Comparison of ENCODE assay signal across 14 cellular contexts in genomic region chr9:38195737-38196161, GRCh38.
"Had no signal": no experiment of that assay in that cellular context is flagged by ENCODE, and none has a peak within 500 bp of the region (broad histone marks: within the 10 kb centered on the region; RNA-seq: fewer than 3 reads in every experiment).

No MANE protein-coding gene starts in this region.

- H3K27ac Mint-ChIP-seq: activated B cell treated with CpG ODN at 0.5 μM for 24 hours; activated CD4-positive, alpha-beta T cell treated with anti-CD3 and anti-CD28 coated beads, Interleukin-2, amount 10 ng/mL, durations not matched to agents 24 days and 14 days; activated naive CD4-positive, alpha-beta T cell treated with anti-CD3 and anti-CD28 coated beads, Interleukin-2, amount 10 ng/mL, durations not matched to agents 7 days and 5 days; activated T-helper 2 cell treated with anti-CD3 and anti-CD28 coated beads, Interferon-gamma antibody, Interleukin-2, Interleukin-4, amounts not matched to agents 10 μg/mL and 5 μg/mL and 100 μg/mL, durations not matched to agents 14 hours and 24 hours and 36 hours; dendritic cell treated with granulocyte-macrophage colony-stimulating factor and Interleukin-4, amounts not matched to agents 40 ng/mL and 50 ng/mL, for 4 days; progenitor cell of endocrine pancreas; stimulated activated effector memory CD8-positive, alpha-beta T cell treated with anti-CD3 and anti-CD28 coated beads, Interleukin-12 subunit alpha, Interleukin-12 subunit beta, amount 100 ng/mL, for 72 hours had no signal

- H3K36me3 ChIP-seq: tibial artery had no signal

- H3K27ac ChIP-seq: tibial artery had no signal

- H3K9me3 Mint-ChIP-seq: activated B cell treated with CpG ODN at 0.5 μM for 24 hours; activated CD4-positive, alpha-beta T cell treated with anti-CD3 and anti-CD28 coated beads, Interleukin-2, amount 10 ng/mL, durations not matched to agents 24 days and 14 days; activated naive CD4-positive, alpha-beta T cell treated with anti-CD3 and anti-CD28 coated beads, Interleukin-2, amount 10 ng/mL, durations not matched to agents 7 days and 5 days; activated T-helper 2 cell treated with anti-CD3 and anti-CD28 coated beads, Interferon-gamma antibody, Interleukin-2, Interleukin-4, amounts not matched to agents 10 μg/mL and 5 μg/mL and 100 μg/mL, durations not matched to agents 14 hours and 24 hours and 36 hours; dendritic cell treated with granulocyte-macrophage colony-stimulating factor and Interleukin-4, amounts not matched to agents 40 ng/mL and 50 ng/mL, for 4 days; natural killer cell; stimulated activated effector memory CD8-positive, alpha-beta T cell treated with anti-CD3 and anti-CD28 coated beads, Interleukin-12 subunit alpha, Interleukin-12 subunit beta, amount 100 ng/mL, for 72 hours had no signal

- H3K4me1 Mint-ChIP-seq: activated B cell treated with CpG ODN at 0.5 μM for 24 hours; activated CD4-positive, alpha-beta T cell treated with anti-CD3 and anti-CD28 coated beads, Interleukin-2, amount 10 ng/mL, durations not matched to agents 24 days and 14 days; activated naive CD4-positive, alpha-beta T cell treated with anti-CD3 and anti-CD28 coated beads, Interleukin-2, amount 10 ng/mL, durations not matched to agents 7 days and 5 days; stimulated activated effector memory CD8-positive, alpha-beta T cell treated with anti-CD3 and anti-CD28 coated beads, Interleukin-12 subunit alpha, Interleukin-12 subunit beta, amount 100 ng/mL, for 72 hours had no signal

- ATAC-seq: natural killer cell; right cardiac atrium; stimulated activated effector memory CD8-positive, alpha-beta T cell treated with anti-CD3 and anti-CD28 coated beads, Interleukin-12 subunit alpha, Interleukin-12 subunit beta, amount 100 ng/mL, for 72 hours had no signal

- H3K27me3 Mint-ChIP-seq: activated CD4-positive, alpha-beta T cell treated with anti-CD3 and anti-CD28 coated beads, Interleukin-2, amount 10 ng/mL, durations not matched to agents 24 days and 14 days had no signal

- H3K9me3 ChIP-seq: tibial artery had no signal

- H3K4me1 ChIP-seq: tibial artery had no signal

- DNase-seq: activated B cell treated with CpG ODN at 0.5 μM for 24 hours; activated CD4-positive, alpha-beta T cell treated with anti-CD3 and anti-CD28 coated beads, Interleukin-2, amount 10 ng/mL, durations not matched to agents 24 days and 14 days; activated CD8-positive, alpha-beta memory T cell treated with anti-CD3 and anti-CD28 coated beads for 24 hours; activated naive CD4-positive, alpha-beta T cell treated with anti-CD3 and anti-CD28 coated beads, Interleukin-2, amount 10 ng/mL, durations not matched to agents 7 days and 5 days; central memory CD4-positive, alpha-beta T cell; natural killer cell; nucleus accumbens; right cardiac atrium; tibial artery had no signal

- H3K36me3 Mint-ChIP-seq: activated naive CD4-positive, alpha-beta T cell treated with anti-CD3 and anti-CD28 coated beads, Interleukin-2, amount 10 ng/mL, durations not matched to agents 7 days and 5 days; natural killer cell; stimulated activated effector memory CD8-positive, alpha-beta T cell treated with anti-CD3 and anti-CD28 coated beads, Interleukin-12 subunit alpha, Interleukin-12 subunit beta, amount 100 ng/mL, for 72 hours had no signal

- H3K4me3 Mint-ChIP-seq: activated B cell treated with CpG ODN at 0.5 μM for 24 hours; activated CD4-positive, alpha-beta T cell treated with anti-CD3 and anti-CD28 coated beads, Interleukin-2, amount 10 ng/mL, durations not matched to agents 24 days and 14 days; activated naive CD4-positive, alpha-beta T cell treated with anti-CD3 and anti-CD28 coated beads, Interleukin-2, amount 10 ng/mL, durations not matched to agents 7 days and 5 days; dendritic cell treated with granulocyte-macrophage colony-stimulating factor and Interleukin-4, amounts not matched to agents 40 ng/mL and 50 ng/mL, for 4 days; natural killer cell; stimulated activated effector memory CD8-positive, alpha-beta T cell treated with anti-CD3 and anti-CD28 coated beads, Interleukin-12 subunit alpha, Interleukin-12 subunit beta, amount 100 ng/mL, for 72 hours had no signal

- H3K4me3 ChIP-seq: lung, tibial artery had no signal
